In the genomic region with DNA sequence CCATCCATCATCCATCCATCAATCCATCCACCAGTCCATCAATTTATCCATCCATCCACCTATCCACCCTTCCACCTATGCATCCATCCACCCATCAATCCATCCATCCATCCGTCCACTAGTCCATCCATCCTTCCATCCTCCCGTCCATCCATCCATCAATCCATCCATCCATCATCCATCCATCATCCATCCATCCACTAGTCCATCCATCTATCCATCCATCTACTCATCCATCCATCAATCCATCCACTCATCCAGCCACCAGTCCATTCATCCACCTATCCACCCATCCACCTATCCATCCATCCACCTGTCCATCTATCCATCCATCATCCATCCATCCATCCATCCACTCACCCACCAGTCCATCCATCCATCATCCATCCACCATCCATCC, we compare ENCODE assay signal across 6 cellular contexts. TPM values are rescaled to one million over a fixed set of nuclear protein-coding genes. Genes with fewer than 3 reads are reported as not detected.
"Had no signal": no experiment of that assay in that cellular context is flagged by ENCODE, and none has a peak within 500 bp of the region (broad histone marks: within the 10 kb centered on the region; RNA-seq: fewer than 3 reads in every experiment).

No MANE protein-coding gene starts in this region.

- DNase-seq: H7, HCEC 1CT, KG1 had no signal

- ATAC-seq: GM23338 had no signal

- H3K4me3 Mint-ChIP-seq: GM23338, IgD-negative memory B cell had no signal

- H3K4me2 ChIP-seq: GM23338 had no signal

- H3K4me3 ChIP-seq: GM23338 had no signal

- H2AFZ ChIP-seq: GM23338 had no signal

- H3K9me3 Mint-ChIP-seq: GM23338, IgD-negative memory B cell had no signal

- H3K36me3 Mint-ChIP-seq: IgD-negative memory B cell had no signal

- H3K27ac Mint-ChIP-seq: GM23338, IgD-negative memory B cell had no signal

- H3K4me1 Mint-ChIP-seq: GM23338, IgD-negative memory B cell had no signal

RNA-seq across cellular contexts. Expression of a gene that starts 39.9 kb away (rescaled TPM):
- total RNA-seq: H4 had no signal
- polyA plus RNA-seq: IgD-negative memory B cell had no signal
